ENCODE assay signal across 9 cellular contexts in genomic region chr2:111157798-111158197, GRCh38. TPM values are rescaled to one million over a fixed set of nuclear protein-coding genes. Genes with fewer than 3 reads are reported as not detected.
DNase-seq lines count a peak whose midpoint lies in the region; ATAC-seq and TF ChIP-seq lines count a peak whose summit lies in the region.
"Had no signal": no experiment of that assay in that cellular context is flagged by ENCODE, and none has a peak within 500 bp of the region (broad histone marks: within the 10 kb centered on the region; RNA-seq: fewer than 3 reads in every experiment).

No MANE protein-coding gene starts in this region.

- H3K9me3 ChIP-seq in uterus, result no peaks in the 10 kb centered on the region

- H3K4me3 ChIP-seq in uterus, result no peak overlapping the region

- TF ChIP-seq CTCF in uterus (IDR thresholded peaks at IDR 0.05) (no peak), RWPE1 (conservative IDR thresholded peaks at IDR 0.05; ENCODE audit: low read depth) (no peak)

- H3K4me1 ChIP-seq in uterus, result no peaks in the 10 kb centered on the region

- TF ChIP-seq POLR2A in uterus (IDR thresholded peaks at IDR 0.05), result no peak

- peak; percentile 81 for DNase-seq in germinal center (ENCODE audit: low spot score)
- DNase-seq in uterus, result no peak
- no peak for DNase-seq in RWPE1 (ENCODE audit: low spot score)
- DNase-seq in caudate nucleus (lab: John Stamatoyannopoulos, UW), result no peak
- DNase-seq: occipital lobe had no signal

- intact Hi-C loops in uterus (cut with DNase I; ENCODE audit: low total_unique reads), result no loop called here

- CTCF ChIA-PET in RWPE1 (lab: Yijun Ruan, JAX), result no interaction called here

- POLR2A ChIA-PET in RWPE1 (lab: Yijun Ruan, JAX; ENCODE audit: low non-redundant PET), result no interaction called here

- H3K27ac ChIP-seq in uterus, result no peak overlapping the region
- H3K27ac ChIP-seq in RWPE1, result no peak overlapping the region
- no peak overlapping the region for H3K27ac ChIP-seq in caudate nucleus (ENCODE audit: low read depth, low read length)

- no peaks in the 10 kb centered on the region for H3K36me3 ChIP-seq in uterus

- H3K27me3 ChIP-seq in uterus, result no peaks in the 10 kb centered on the region

- ATAC-seq in GM18867 (IDR thresholded peaks at IDR 0.05; ENCODE audit: unreplicated experiment) (peak; percentile 64), GM21528 (IDR thresholded peaks at IDR 0.05; ENCODE audit: low FRiP score, unreplicated experiment) (peak; percentile 66), HG03439 (IDR thresholded peaks at IDR 0.05; ENCODE audit: unreplicated experiment) (peak; percentile 54), HG03565 (IDR thresholded peaks at IDR 0.05; ENCODE audit: unreplicated experiment) (no peak)

RNA-seq across cellular contexts. Expression of gene BCL2L11, which starts 37.1 kb away (rescaled TPM):
- total RNA-seq in uterus, result 10 to 100 TPM in 3 of 4 donors, 1 to 10 TPM in 1; 2.0 to 21.8 (median 15.4) TPM
